In the genomic region with DNA sequence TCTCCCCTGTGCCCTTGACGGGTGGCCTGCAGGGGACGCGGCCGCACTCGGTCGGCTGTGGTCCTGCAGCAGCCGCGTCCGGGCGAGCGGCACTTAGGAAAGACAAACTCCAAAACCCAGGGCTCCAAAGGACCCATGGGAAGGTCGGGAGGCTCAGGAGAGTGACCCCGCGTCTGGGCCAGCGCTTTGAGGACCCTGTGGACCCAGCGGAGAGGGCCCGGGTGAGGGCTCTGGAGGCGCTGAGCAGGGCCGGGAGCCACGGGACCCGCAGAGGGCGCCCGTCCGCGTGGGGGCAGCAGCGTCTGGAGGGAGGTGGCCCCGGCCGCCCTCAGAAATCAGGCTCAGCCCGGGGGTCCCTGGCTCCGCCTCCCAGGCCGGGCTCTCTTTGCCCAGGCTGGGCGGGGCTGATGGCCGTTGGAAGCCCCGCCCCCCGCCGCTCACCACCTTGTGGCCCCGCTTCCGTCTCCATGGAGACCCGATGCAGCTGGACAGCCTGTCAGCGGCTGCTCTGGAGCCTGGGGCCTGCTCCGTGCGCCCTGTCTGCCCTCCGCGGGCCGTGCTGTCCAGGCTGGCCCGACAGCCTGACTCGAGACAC, we compare ENCODE assay signal across 8 cellular contexts. TPM values are rescaled to one million over a fixed set of nuclear protein-coding genes. Genes with fewer than 3 reads are reported as not detected.
A peak's percentile ranks its signal among the peaks of the same experiment; 100 is the strongest.
DNase-seq lines count a peak whose midpoint lies in the region; ATAC-seq and TF ChIP-seq lines count a peak whose summit lies in the region.

No MANE protein-coding gene starts in this region.

- no peaks in the 10 kb centered on the region for H3K27me3 ChIP-seq in upper lobe of left lung

- no peak for TF ChIP-seq EP300 in upper lobe of left lung (IDR thresholded peaks at IDR 0.05)

- H3K9me3 Mint-ChIP-seq in HFFc6 = no peaks in the 10 kb centered on the region

- H3K36me3 ChIP-seq in upper lobe of left lung = no peaks in the 10 kb centered on the region

- no peak for TF ChIP-seq POLR2A in upper lobe of left lung (IDR thresholded peaks at IDR 0.05)

- peaks cover 5 to 12% (median 9%) of the 10 kb centered on the region in 4 donors for H3K4me1 ChIP-seq in upper lobe of left lung

- H3K9me3 ChIP-seq in upper lobe of left lung = no peaks in the 10 kb centered on the region

- H3K4me3 ChIP-seq in upper lobe of left lung = peak overlapping the region in 3 of 4 donors; percentile 17 to 33 (median 32)

- WGBS in upper lobe of left lung, 2 donors = 39% methylated on average over 29 of the region's 47 CpGs; no CpG with 5 or more reads in 1 of the 2 donors

- peaks cover 28% of the 10 kb centered on the region for H3K27me3 Mint-ChIP-seq in HFFc6 (ENCODE audit: insufficient read depth)

- DNase-seq in CD1c-positive myeloid dendritic cell (ENCODE audit: extremely low spot score) (peak; percentile 14), HFFc6 (peak; percentile 12), astrocyte of the hippocampus (ENCODE audit: low read depth, low spot score) (peak; percentile 64), islet precursor cell (peak; percentile 95), upper lobe of left lung (peak; percentile 42 to 86)
- DNase-seq in activated effector memory CD4-positive, alpha-beta T cell treated with Interleukin-2 at 50 U/mL for 16 hours = no peak

- no peaks in the 10 kb centered on the region for H3K36me3 Mint-ChIP-seq in HFFc6 (ENCODE audit: low read depth)

- peak; percentile 63; the same call in 1 of the 2 replicates for TF ChIP-seq CTCF in HFFc6 (IDR thresholded peaks at IDR 0.05)
- TF ChIP-seq CTCF in upper lobe of left lung (IDR thresholded peaks at IDR 0.05) = peak in 1 of 6 experiments; percentile 23

- H3K4me3 Mint-ChIP-seq in HFFc6 = no peak overlapping the region

- peaks cover 2% of the 10 kb centered on the region; the same call in 1 of the 2 replicates for H3K4me1 Mint-ChIP-seq in HFFc6 (ENCODE audit: low read depth)

- H3K27ac ChIP-seq in upper lobe of left lung = no peak overlapping the region

- ATAC-seq in upper lobe of left lung (ENCODE audit: low FRiP score in 2 of 2) (peak; percentile 52 to 68), GM18502 (IDR thresholded peaks at IDR 0.05; ENCODE audit: poor library complexity, unreplicated experiment) (no peak), HG03571 (IDR thresholded peaks at IDR 0.05; ENCODE audit: unreplicated experiment) (no peak)

- H3K27ac Mint-ChIP-seq in HFFc6 = no peak overlapping the region

RNA-seq across cellular contexts. Expression of gene RPL32, which starts 34.6 kb away (rescaled TPM):
- total RNA-seq in HFFc6 (2021; fragmentation: NEBNext Ultra II Directional; extraction: Animal tissue kit (Norgen Biotek cat#: 25700)) = 1,000 to 10,000 TPM; 1,490 to 1,730 (median 1,677) TPM
- 1,000 to 10,000 TPM in 2 of 6 donors, 100 to 1,000 TPM in 4; 461 to 1,145 (median 921) TPM for total RNA-seq in upper lobe of left lung

Comparison
In these comparisons a context has a peak if more than half of its experiments do, and no peak if none do; other contexts are left out.
1. ATAC-seq: peak in upper lobe of left lung (2 of 2); none in GM18502 (single experiment) and HG03571 (single experiment).